ENCODE assay signal across 16 cellular contexts in genomic region chr6:157430834-157431233, GRCh38. TPM values are rescaled to one million over a fixed set of nuclear protein-coding genes. Genes with fewer than 3 reads are reported as not detected.
DNase-seq lines count a peak whose midpoint lies in the region; ATAC-seq and TF ChIP-seq lines count a peak whose summit lies in the region.
"Had no signal": no experiment of that assay in that cellular context is flagged by ENCODE, and none has a peak within 500 bp of the region (broad histone marks: within the 10 kb centered on the region; RNA-seq: fewer than 3 reads in every experiment).

No MANE protein-coding gene starts in this region.

- POLR2A ChIA-PET in RWPE1 (lab: Yijun Ruan, JAX; ENCODE audit: low non-redundant PET) = no interaction called here

- peak overlapping the region; percentile 69 for H3K27ac Mint-ChIP-seq in stimulated activated memory B cell treated with anti-CD40 and anti-IgM and Interleukin-4, amounts not matched to agents 10 μg/mL and 1 μg/mL and 100 μg/mL, for 72 hours
- H3K27ac Mint-ChIP-seq: CD4-positive, CD25-positive, alpha-beta regulatory T cell had no signal

- no peaks in the 10 kb centered on the region for H3K27me3 Mint-ChIP-seq in stimulated activated memory B cell treated with anti-CD40 and anti-IgM and Interleukin-4, amounts not matched to agents 10 μg/mL and 1 μg/mL and 100 μg/mL, for 72 hours

- peaks cover 30% of the 10 kb centered on the region for H3K36me3 Mint-ChIP-seq in stimulated activated memory B cell treated with anti-CD40 and anti-IgM and Interleukin-4, amounts not matched to agents 10 μg/mL and 1 μg/mL and 100 μg/mL, for 72 hours
- H3K36me3 Mint-ChIP-seq: CD4-positive, CD25-positive, alpha-beta regulatory T cell had no signal

- H3K27ac ChIP-seq in RWPE1 = no peak overlapping the region
- H3K27ac ChIP-seq: A549, Peyer's patch, VCaP had no signal

- DNase-seq in activated CD4-positive, alpha-beta T cell treated with anti-CD3 and anti-CD28 coated beads for 48 hours = peak; percentile 12
- no peak for DNase-seq in activated CD4-positive, alpha-beta T cell treated with anti-CD3 and anti-CD28 coated beads, Interleukin-2, amount 50 U/mL, for 4 hours
- DNase-seq in cardiac septum (ENCODE audit: low spot score) = peak; percentile 73
- DNase-seq in mesenteric fat pad (ENCODE audit: low spot score) = no peak
- DNase-seq in NCI-H345 (lab: John Stamatoyannopoulos, UW) = no peak
- no peak for DNase-seq in RWPE1 (ENCODE audit: low spot score)
- DNase-seq: activated CD8-positive, alpha-beta memory T cell treated with anti-CD3 and anti-CD28 coated beads, Interleukin-2, amount 50 U/mL, for 4 hours; CD4-positive, CD25-positive, alpha-beta regulatory T cell; immature natural killer cell; NCI-H187; NCI-H526 treated with DMSO at 0.1 percent for 48 hours; Peyer's patch had no signal

- H3K4me3 Mint-ChIP-seq in stimulated activated memory B cell treated with anti-CD40 and anti-IgM and Interleukin-4, amounts not matched to agents 10 μg/mL and 1 μg/mL and 100 μg/mL, for 72 hours = no peak overlapping the region
- H3K4me3 Mint-ChIP-seq: CD4-positive, CD25-positive, alpha-beta regulatory T cell; immature natural killer cell had no signal

- H3K9me3 Mint-ChIP-seq in stimulated activated memory B cell treated with anti-CD40 and anti-IgM and Interleukin-4, amounts not matched to agents 10 μg/mL and 1 μg/mL and 100 μg/mL, for 72 hours = no peaks in the 10 kb centered on the region
- H3K9me3 Mint-ChIP-seq: CD4-positive, CD25-positive, alpha-beta regulatory T cell; immature natural killer cell had no signal

- ATAC-seq in HG03108 (IDR thresholded peaks at IDR 0.05; ENCODE audit: unreplicated experiment) = peak; percentile 45
- ATAC-seq in stimulated activated memory B cell treated with anti-CD40 and anti-IgM and Interleukin-4, amounts not matched to agents 10 μg/mL and 1 μg/mL and 100 μg/mL, for 72 hours = peak; percentile 84
- ATAC-seq: A549 had no signal

- intact Hi-C loops in cardiac septum (cut with DNase I) = loop anchor here (5.0 kb wide), 2 partner anchors 49 to 104 kb away; partner anchors contain the start of gene ZDHHC14

- CTCF ChIA-PET in RWPE1 (lab: Yijun Ruan, JAX) = no interaction called here

- H3K4me1 Mint-ChIP-seq in stimulated activated memory B cell treated with anti-CD40 and anti-IgM and Interleukin-4, amounts not matched to agents 10 μg/mL and 1 μg/mL and 100 μg/mL, for 72 hours = peaks cover 62% of the 10 kb centered on the region

- no peak for TF ChIP-seq CTCF in RWPE1 (conservative IDR thresholded peaks at IDR 0.05; ENCODE audit: low read depth)

RNA-seq across cellular contexts. Expression of gene ZDHHC14, which starts 49.8 kb away (rescaled TPM):
- total RNA-seq in cardiac septum = 26.1 TPM
- 8.5 TPM for total RNA-seq in mesenteric fat pad

Comparison
In these comparisons a context has a peak if more than half of its experiments do, and no peak if none do; other contexts are left out.
1. DNase-seq: peak in activated CD4-positive, alpha-beta T cell treated with anti-CD3 and anti-CD28 coated beads for 48 hours (single experiment) and cardiac septum (single experiment); none in activated CD4-positive, alpha-beta T cell treated with anti-CD3 and anti-CD28 coated beads, Interleukin-2, amount 50 U/mL, for 4 hours (0 of 2), mesenteric fat pad (single experiment), NCI-H345 (single experiment) and RWPE1 (single experiment).